1 cellular context compared by ENCODE assay signal in genomic region chr12:56799345-56799744, GRCh38. TPM values are rescaled to one million over a fixed set of nuclear protein-coding genes. Genes with fewer than 3 reads are reported as not detected.
"Had no signal": no experiment of that assay in that cellular context is flagged by ENCODE, and none has a peak within 500 bp of the region (broad histone marks: within the 10 kb centered on the region; RNA-seq: fewer than 3 reads in every experiment).

No MANE protein-coding gene starts in this region.

RNA-seq across cellular contexts. Expression of gene HSD17B6, which starts 36.2 kb away (rescaled TPM):
- total RNA-seq: skeletal muscle tissue had no signal
